1 cellular context compared by ENCODE assay signal in genomic region chr3:9889405-9889804, GRCh38.
TF ChIP-seq lines count a peak whose summit lies in the region.

No MANE protein-coding gene starts in this region.

TF ChIP-seq in IMR-90, 13 proteins besides CTCF, POLR2A, EP300 and RAD21:
- no peak for TF ChIP-seq RFX5 (IDR thresholded peaks at IDR 0.05; ENCODE audit: low read depth, low read length)
- TF ChIP-seq CEBPB (IDR thresholded peaks at IDR 0.05; ENCODE audit: low read depth, low read length) = peak; percentile 73
- no peak for TF ChIP-seq RCOR1 (IDR thresholded peaks at IDR 0.05; ENCODE audit: insufficient replicate concordance, low read length)
- TF ChIP-seq SMC3 (IDR thresholded peaks at IDR 0.05; ENCODE audit: low read depth, low read length) = no peak
- no peak for TF ChIP-seq BHLHE40 (IDR thresholded peaks at IDR 0.05; ENCODE audit: low read depth, low read length)
- no peak for TF ChIP-seq MAZ (IDR thresholded peaks at IDR 0.05; ENCODE audit: borderline replicate concordance, low read depth, low read length)
- TF ChIP-seq, protein P1, sequence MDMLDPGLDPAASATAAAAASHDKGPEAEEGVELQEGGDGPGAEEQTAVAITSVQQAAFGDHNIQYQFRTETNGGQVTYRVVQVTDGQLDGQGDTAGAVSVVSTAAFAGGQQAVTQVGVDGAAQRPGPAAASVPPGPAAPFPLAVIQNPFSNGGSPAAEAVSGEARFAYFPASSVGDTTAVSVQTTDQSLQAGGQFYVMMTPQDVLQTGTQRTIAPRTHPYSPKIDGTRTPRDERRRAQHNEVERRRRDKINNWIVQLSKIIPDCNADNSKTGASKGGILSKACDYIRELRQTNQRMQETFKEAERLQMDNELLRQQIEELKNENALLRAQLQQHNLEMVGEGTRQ (IDR thresholded peaks at IDR 0.05; ENCODE audit: low read depth, low read length) = no peak
